7 cellular contexts compared by ENCODE assay signal in genomic region chr9:42357604-42358373, GRCh38.
DNase-seq lines count a peak whose midpoint lies in the region; ATAC-seq and TF ChIP-seq lines count a peak whose summit lies in the region.
"Not testable (repeated sequence)": the region's sequence is repeated elsewhere in the genome, so short reads cannot be mapped to it uniquely, and the experiment has no call there.

No MANE protein-coding gene starts in this region.

- H3K9me3 Mint-ChIP-seq in activated T-helper 17 cell treated with anti-CD3 and anti-CD28 coated beads, Interleukin-2, amount 50 U/mL, for 72 hours; endodermal cell; nephron: not testable (repeated sequence)

- H4K20me1 ChIP-seq in smooth muscle cell (ENCODE audit: low read depth), result not testable (repeated sequence)

- peak overlapping the region; percentile 23 for H3K4me3 Mint-ChIP-seq in activated T-helper 17 cell treated with anti-CD3 and anti-CD28 coated beads, Interleukin-2, amount 50 U/mL, for 72 hours
- H3K4me3 Mint-ChIP-seq in endodermal cell, result peak overlapping the region; percentile 60
- peak overlapping the region; percentile 62 to 71 (median 65) for H3K4me3 Mint-ChIP-seq in nephron

- not testable (repeated sequence) for H3K27ac Mint-ChIP-seq in activated T-helper 17 cell treated with anti-CD3 and anti-CD28 coated beads, Interleukin-2, amount 50 U/mL, for 72 hours; nephron
- peak overlapping the region; percentile 93 for H3K27ac Mint-ChIP-seq in endodermal cell

- DNase-seq in GF-D8 (lab: John Stamatoyannopoulos, UW), result peak; percentile 31
- peak; percentile 61 for DNase-seq in NCI-H146 (lab: John Stamatoyannopoulos, UW)
- peak; percentile 63 for DNase-seq in endodermal cell
- not testable (repeated sequence) for DNase-seq in smooth muscle cell (lab: John Stamatoyannopoulos, UW; ENCODE audit: unreplicated experiment)

- not testable (repeated sequence) for H3K27ac ChIP-seq in endodermal cell (ENCODE audit: low read depth, low read length); iPS-18a (ENCODE audit: low read length); smooth muscle cell (ENCODE audit: low read depth)

- not testable (repeated sequence) for H3K4me1 ChIP-seq in endodermal cell (ENCODE audit: control insufficient read depth, insufficient read depth, low read length)
- H3K4me1 ChIP-seq in iPS-18a (ENCODE audit: control insufficient read depth, low read depth, low read length) (peaks cover 24% of the 10 kb centered on the region), smooth muscle cell (ENCODE audit: low read depth) (peaks cover 13% of the 10 kb centered on the region)

- H3K4me1 Mint-ChIP-seq in activated T-helper 17 cell treated with anti-CD3 and anti-CD28 coated beads, Interleukin-2, amount 50 U/mL, for 72 hours; nephron: not testable (repeated sequence)
- H3K4me1 Mint-ChIP-seq in endodermal cell, result peaks cover 32% of the 10 kb centered on the region

- not testable (repeated sequence) for H3K27me3 ChIP-seq in endodermal cell (ENCODE audit: control insufficient read depth, insufficient read depth, low read length, poor library complexity, severe bottlenecking); iPS-18a (ENCODE audit: control insufficient read depth, insufficient read depth, low read length)
- peaks cover 22% of the 10 kb centered on the region for H3K27me3 ChIP-seq in smooth muscle cell (ENCODE audit: low read depth)

- not testable (repeated sequence) for H2AFZ ChIP-seq in smooth muscle cell (ENCODE audit: low read depth)

- H3K4me2 ChIP-seq in smooth muscle cell, result peak overlapping the region; percentile 44

- H3F3A ChIP-seq in smooth muscle cell (ENCODE audit: low read depth), result not testable (repeated sequence)

- H3K36me3 ChIP-seq in endodermal cell (ENCODE audit: control insufficient read depth, insufficient read depth, low read length); iPS-18a (ENCODE audit: control insufficient read depth, low read depth, low read length); smooth muscle cell (ENCODE audit: low read depth): not testable (repeated sequence)

- H3K9ac ChIP-seq in endodermal cell (ENCODE audit: extremely low read depth, low read length, poor library complexity, severe bottlenecking); iPS-18a (ENCODE audit: low read length); smooth muscle cell (ENCODE audit: low read depth): not testable (repeated sequence)

- H3K4me3 ChIP-seq in endodermal cell (ENCODE audit: low read length); smooth muscle cell: not testable (repeated sequence)
- H3K4me3 ChIP-seq in iPS-18a (ENCODE audit: low read length), result peak overlapping the region; percentile 37

- H3K36me3 Mint-ChIP-seq in activated T-helper 17 cell treated with anti-CD3 and anti-CD28 coated beads, Interleukin-2, amount 50 U/mL, for 72 hours (ENCODE audit: low read depth); endodermal cell (ENCODE audit: low read depth); nephron (ENCODE audit: low read depth): not testable (repeated sequence)

- ATAC-seq in activated T-helper 17 cell treated with anti-CD3 and anti-CD28 coated beads, Interleukin-2, amount 50 U/mL, for 72 hours (replicated peaks), result not testable (repeated sequence)

- WGBS in endodermal cell (ENCODE audit: insufficient coverage in 1 of 2, insufficient read length in 1 of 2), 2 experiments, result 52 to 86% methylated on average over 10 to 26 of the region's 40 CpGs
- 25% methylated on average over 25 of the region's 40 CpGs for WGBS in smooth muscle cell (ENCODE audit: low lambda C conversion rate)

- peaks cover 13% of the 10 kb centered on the region for H3K27me3 Mint-ChIP-seq in activated T-helper 17 cell treated with anti-CD3 and anti-CD28 coated beads, Interleukin-2, amount 50 U/mL, for 72 hours
- not testable (repeated sequence) for H3K27me3 Mint-ChIP-seq in endodermal cell (ENCODE audit: insufficient read depth)
- peaks cover 27% of the 10 kb centered on the region for H3K27me3 Mint-ChIP-seq in nephron (ENCODE audit: low read depth)

- H3K79me2 ChIP-seq in smooth muscle cell (ENCODE audit: low read depth), result not testable (repeated sequence)

- not testable (repeated sequence) for H3K9me3 ChIP-seq in endodermal cell (ENCODE audit: control insufficient read depth, low read length); iPS-18a (ENCODE audit: control insufficient read depth, low read depth, low read length); smooth muscle cell (replicated peaks; ENCODE audit: low read depth)

- not testable (repeated sequence) for TF ChIP-seq CTCF in endodermal cell (conservative IDR thresholded peaks at IDR 0.05); nephron (IDR thresholded peaks at IDR 0.05; ENCODE audit: unreplicated experiment in 3 of 3); smooth muscle cell (IDR thresholded peaks at IDR 0.05; ENCODE audit: borderline replicate concordance, insufficient read depth, poor library complexity, severe bottlenecking)
